ENCODE assay signal across 1 cellular context in the genomic region with DNA sequence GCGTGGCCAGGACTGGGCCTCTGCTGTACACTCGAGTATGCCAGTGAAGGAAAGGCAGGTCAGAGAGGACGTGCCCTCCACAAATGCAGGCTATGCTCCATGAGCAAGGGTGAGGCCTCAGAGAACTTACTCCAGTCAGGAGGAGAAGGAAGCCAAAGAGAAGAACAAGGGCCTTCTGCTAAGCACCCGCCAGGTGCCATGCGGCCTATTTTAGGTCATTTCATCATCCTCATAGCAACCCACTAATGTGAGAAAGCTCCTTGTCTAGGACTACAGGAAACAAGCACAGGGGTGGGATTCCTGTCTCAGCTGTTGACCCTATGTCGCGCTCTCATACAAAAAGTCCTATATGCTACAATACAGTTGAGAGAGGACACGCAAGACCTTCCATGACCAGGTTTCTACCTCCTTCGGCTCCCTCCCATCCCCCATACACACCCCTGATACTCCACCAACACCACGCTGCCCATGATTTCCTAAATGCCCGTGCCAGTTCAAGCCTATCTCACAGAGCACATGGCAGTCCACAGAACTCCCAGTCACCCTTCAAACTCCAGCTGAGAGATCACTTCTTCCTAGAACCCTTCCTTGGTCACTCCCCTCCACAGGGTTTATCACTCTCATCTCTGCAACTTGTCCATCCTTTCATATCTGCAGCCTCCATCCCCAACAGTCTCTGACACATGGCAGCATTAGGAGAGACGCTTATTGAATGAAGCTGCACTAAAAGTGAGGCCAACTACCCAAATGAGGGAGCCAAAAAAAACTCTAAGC.
TF ChIP-seq lines count a peak whose summit lies in the region.

No MANE protein-coding gene starts in this region.

TF ChIP-seq in K562, 482 proteins besides CTCF, POLR2A, EP300 and RAD21 (continued from another document and continues in another):
- TF ChIP-seq STAT5A (IDR thresholded peaks at IDR 0.05; ENCODE audit: borderline replicate concordance, low read length) (0 out of 2 replicates have a peak, but pooled peaks have one; percentile 33), TRIM28 (IDR thresholded peaks at IDR 0.05) (no peak), HSF4 (CRISPR knock-in tag; IDR thresholded peaks at IDR 0.05; ENCODE audit: borderline replicate concordance) (no peak), ZNF184 (CRISPR knock-in tag; IDR thresholded peaks at IDR 0.05) (no peak), NR2C2 (CRISPR knock-in tag; IDR thresholded peaks at IDR 0.05) (no peak), NR2C2 (tag; IDR thresholded peaks at IDR 0.05) (no peak), ERF (CRISPR knock-in tag; IDR thresholded peaks at IDR 0.05) (no peak), HIVEP1 (CRISPR knock-in tag; IDR thresholded peaks at IDR 0.05) (no peak), ZNF778 (CRISPR knock-in tag; IDR thresholded peaks at IDR 0.05) (no peak), THRAP3 (IDR thresholded peaks at IDR 0.05; ENCODE audit: borderline replicate concordance) (no peak), BRD9 (IDR thresholded peaks at IDR 0.05; ENCODE audit: low read depth, partially characterized antibody) (no peak), NCOR1 (IDR thresholded peaks at IDR 0.05) (peak; percentile 49; the same call in 1 of the 2 replicates), CHD1 (IDR thresholded peaks at IDR 0.05; ENCODE audit: low read length) (no peak), CEBPB (tag; IDR thresholded peaks at IDR 0.05) (no peak), RFX5 (IDR thresholded peaks at IDR 0.05; ENCODE audit: low read depth, low read length) (no peak), CBX2 (IDR thresholded peaks at IDR 0.05; ENCODE audit: insufficient read depth, low read length, poor library complexity, severe bottlenecking) (no peak), ZNF263 (CRISPR knock-in tag; IDR thresholded peaks at IDR 0.05; ENCODE audit: borderline replicate concordance) (no peak), TAF15 (IDR thresholded peaks at IDR 0.05; ENCODE audit: low read depth, low read length) (no peak), ZNF217 (CRISPR knock-in tag; IDR thresholded peaks at IDR 0.05) (no peak), DACH1 (IDR thresholded peaks at IDR 0.05; ENCODE audit: partially characterized antibody) (peak; percentile 54), STAG1 (CRISPR knock-in tag; IDR thresholded peaks at IDR 0.05; ENCODE audit: borderline replicate concordance) (no peak), KLF6 (CRISPR knock-in tag; IDR thresholded peaks at IDR 0.05; ENCODE audit: borderline replicate concordance) (no peak), MYC (IDR thresholded peaks at IDR 0.05; ENCODE audit: low read depth, low read length) (peak; percentile 67), MYC (CRISPR knock-in tag; IDR thresholded peaks at IDR 0.05; ENCODE audit: borderline replicate concordance, low read depth) (no peak), TSC22D4 (tag; IDR thresholded peaks at IDR 0.05) (no peak), ZNF75A (CRISPR knock-in tag; IDR thresholded peaks at IDR 0.05) (no peak), ZC3H8 (IDR thresholded peaks at IDR 0.05) (no peak), ZNF41 (CRISPR knock-in tag; conservative IDR thresholded peaks at IDR 0.05) (no peak), ADNP (tag; IDR thresholded peaks at IDR 0.05) (no peak), ZNF766 (CRISPR knock-in tag; conservative IDR thresholded peaks at IDR 0.05) (peak; percentile 65; the same call in 1 of the 2 replicates), ZNF146 (CRISPR knock-in tag; IDR thresholded peaks at IDR 0.05; ENCODE audit: unreplicated experiment) (no peak), TAF9B (IDR thresholded peaks at IDR 0.05; ENCODE audit: partially characterized antibody) (peak; percentile 59), ZFPM2 (CRISPR knock-in tag; IDR thresholded peaks at IDR 0.05) (no peak), ZNF143 (CRISPR knock-in tag; IDR thresholded peaks at IDR 0.05) (no peak), ZNF133 (CRISPR knock-in tag; IDR thresholded peaks at IDR 0.05) (no peak), ZNF212 (CRISPR knock-in tag; IDR thresholded peaks at IDR 0.05) (no peak), TFAM (CRISPR knock-in tag; conservative IDR thresholded peaks at IDR 0.05) (no peak), SRSF1 (IDR thresholded peaks at IDR 0.05; ENCODE audit: low read depth, low read length) (no peak), DMBX1 (CRISPR knock-in tag; IDR thresholded peaks at IDR 0.05; ENCODE audit: borderline replicate concordance) (no peak; the same call in 1 of the 2 replicates), EWSR1 (IDR thresholded peaks at IDR 0.05; ENCODE audit: borderline replicate concordance, low read depth, partially characterized antibody) (no peak)
- TF ChIP-seq, protein P1, sequence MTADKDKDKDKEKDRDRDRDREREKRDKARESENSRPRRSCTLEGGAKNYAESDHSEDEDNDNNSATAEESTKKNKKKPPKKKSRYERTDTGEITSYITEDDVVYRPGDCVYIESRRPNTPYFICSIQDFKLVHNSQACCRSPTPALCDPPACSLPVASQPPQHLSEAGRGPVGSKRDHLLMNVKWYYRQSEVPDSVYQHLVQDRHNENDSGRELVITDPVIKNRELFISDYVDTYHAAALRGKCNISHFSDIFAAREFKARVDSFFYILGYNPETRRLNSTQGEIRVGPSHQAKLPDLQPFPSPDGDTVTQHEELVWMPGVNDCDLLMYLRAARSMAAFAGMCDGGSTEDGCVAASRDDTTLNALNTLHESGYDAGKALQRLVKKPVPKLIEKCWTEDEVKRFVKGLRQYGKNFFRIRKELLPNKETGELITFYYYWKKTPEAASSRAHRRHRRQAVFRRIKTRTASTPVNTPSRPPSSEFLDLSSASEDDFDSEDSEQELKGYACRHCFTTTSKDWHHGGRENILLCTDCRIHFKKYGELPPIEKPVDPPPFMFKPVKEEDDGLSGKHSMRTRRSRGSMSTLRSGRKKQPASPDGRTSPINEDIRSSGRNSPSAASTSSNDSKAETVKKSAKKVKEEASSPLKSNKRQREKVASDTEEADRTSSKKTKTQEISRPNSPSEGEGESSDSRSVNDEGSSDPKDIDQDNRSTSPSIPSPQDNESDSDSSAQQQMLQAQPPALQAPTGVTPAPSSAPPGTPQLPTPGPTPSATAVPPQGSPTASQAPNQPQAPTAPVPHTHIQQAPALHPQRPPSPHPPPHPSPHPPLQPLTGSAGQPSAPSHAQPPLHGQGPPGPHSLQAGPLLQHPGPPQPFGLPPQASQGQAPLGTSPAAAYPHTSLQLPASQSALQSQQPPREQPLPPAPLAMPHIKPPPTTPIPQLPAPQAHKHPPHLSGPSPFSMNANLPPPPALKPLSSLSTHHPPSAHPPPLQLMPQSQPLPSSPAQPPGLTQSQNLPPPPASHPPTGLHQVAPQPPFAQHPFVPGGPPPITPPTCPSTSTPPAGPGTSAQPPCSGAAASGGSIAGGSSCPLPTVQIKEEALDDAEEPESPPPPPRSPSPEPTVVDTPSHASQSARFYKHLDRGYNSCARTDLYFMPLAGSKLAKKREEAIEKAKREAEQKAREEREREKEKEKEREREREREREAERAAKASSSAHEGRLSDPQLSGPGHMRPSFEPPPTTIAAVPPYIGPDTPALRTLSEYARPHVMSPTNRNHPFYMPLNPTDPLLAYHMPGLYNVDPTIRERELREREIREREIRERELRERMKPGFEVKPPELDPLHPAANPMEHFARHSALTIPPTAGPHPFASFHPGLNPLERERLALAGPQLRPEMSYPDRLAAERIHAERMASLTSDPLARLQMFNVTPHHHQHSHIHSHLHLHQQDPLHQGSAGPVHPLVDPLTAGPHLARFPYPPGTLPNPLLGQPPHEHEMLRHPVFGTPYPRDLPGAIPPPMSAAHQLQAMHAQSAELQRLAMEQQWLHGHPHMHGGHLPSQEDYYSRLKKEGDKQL (CRISPR knock-in tag; IDR thresholded peaks at IDR 0.05; ENCODE audit: borderline replicate concordance), result no peak
- TF ChIP-seq, protein P2, sequence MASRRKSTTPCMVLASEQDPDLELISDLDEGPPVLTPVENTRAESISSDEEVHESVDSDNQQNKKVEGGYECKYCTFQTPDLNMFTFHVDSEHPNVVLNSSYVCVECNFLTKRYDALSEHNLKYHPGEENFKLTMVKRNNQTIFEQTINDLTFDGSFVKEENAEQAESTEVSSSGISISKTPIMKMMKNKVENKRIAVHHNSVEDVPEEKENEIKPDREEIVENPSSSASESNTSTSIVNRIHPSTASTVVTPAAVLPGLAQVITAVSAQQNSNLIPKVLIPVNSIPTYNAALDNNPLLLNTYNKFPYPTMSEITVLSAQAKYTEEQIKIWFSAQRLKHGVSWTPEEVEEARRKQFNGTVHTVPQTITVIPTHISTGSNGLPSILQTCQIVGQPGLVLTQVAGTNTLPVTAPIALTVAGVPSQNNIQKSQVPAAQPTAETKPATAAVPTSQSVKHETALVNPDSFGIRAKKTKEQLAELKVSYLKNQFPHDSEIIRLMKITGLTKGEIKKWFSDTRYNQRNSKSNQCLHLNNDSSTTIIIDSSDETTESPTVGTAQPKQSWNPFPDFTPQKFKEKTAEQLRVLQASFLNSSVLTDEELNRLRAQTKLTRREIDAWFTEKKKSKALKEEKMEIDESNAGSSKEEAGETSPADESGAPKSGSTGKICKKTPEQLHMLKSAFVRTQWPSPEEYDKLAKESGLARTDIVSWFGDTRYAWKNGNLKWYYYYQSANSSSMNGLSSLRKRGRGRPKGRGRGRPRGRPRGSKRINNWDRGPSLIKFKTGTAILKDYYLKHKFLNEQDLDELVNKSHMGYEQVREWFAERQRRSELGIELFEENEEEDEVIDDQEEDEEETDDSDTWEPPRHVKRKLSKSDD (conservative IDR thresholded peaks at IDR 0.05; ENCODE audit: low read length), result no peak
- TF ChIP-seq, protein P3, sequence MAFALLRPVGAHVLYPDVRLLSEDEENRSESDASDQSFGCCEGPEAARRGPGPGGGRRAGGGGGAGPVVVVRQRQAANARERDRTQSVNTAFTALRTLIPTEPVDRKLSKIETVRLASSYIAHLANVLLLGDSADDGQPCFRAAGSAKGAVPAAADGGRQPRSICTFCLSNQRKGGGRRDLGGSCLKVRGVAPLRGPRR (CRISPR knock-in tag; IDR thresholded peaks at IDR 0.05), result no peak
- TF ChIP-seq, protein P4, sequence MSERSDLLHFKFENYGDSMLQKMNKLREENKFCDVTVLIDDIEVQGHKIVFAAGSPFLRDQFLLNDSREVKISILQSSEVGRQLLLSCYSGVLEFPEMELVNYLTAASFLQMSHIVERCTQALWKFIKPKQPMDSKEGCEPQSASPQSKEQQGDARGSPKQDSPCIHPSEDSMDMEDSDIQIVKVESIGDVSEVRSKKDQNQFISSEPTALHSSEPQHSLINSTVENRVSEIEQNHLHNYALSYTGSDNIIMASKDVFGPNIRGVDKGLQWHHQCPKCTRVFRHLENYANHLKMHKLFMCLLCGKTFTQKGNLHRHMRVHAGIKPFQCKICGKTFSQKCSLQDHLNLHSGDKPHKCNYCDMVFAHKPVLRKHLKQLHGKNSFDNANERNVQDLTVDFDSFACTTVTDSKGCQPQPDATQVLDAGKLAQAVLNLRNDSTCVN (CRISPR knock-in tag; IDR thresholded peaks at IDR 0.05), result 0 out of 2 replicates have a peak, but pooled peaks have one; percentile 74
- TF ChIP-seq, protein P5, sequence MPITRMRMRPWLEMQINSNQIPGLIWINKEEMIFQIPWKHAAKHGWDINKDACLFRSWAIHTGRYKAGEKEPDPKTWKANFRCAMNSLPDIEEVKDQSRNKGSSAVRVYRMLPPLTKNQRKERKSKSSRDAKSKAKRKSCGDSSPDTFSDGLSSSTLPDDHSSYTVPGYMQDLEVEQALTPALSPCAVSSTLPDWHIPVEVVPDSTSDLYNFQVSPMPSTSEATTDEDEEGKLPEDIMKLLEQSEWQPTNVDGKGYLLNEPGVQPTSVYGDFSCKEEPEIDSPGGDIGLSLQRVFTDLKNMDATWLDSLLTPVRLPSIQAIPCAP (CRISPR knock-in tag; IDR thresholded peaks at IDR 0.05; ENCODE audit: borderline replicate concordance), result no peak
- TF ChIP-seq, protein P6, sequence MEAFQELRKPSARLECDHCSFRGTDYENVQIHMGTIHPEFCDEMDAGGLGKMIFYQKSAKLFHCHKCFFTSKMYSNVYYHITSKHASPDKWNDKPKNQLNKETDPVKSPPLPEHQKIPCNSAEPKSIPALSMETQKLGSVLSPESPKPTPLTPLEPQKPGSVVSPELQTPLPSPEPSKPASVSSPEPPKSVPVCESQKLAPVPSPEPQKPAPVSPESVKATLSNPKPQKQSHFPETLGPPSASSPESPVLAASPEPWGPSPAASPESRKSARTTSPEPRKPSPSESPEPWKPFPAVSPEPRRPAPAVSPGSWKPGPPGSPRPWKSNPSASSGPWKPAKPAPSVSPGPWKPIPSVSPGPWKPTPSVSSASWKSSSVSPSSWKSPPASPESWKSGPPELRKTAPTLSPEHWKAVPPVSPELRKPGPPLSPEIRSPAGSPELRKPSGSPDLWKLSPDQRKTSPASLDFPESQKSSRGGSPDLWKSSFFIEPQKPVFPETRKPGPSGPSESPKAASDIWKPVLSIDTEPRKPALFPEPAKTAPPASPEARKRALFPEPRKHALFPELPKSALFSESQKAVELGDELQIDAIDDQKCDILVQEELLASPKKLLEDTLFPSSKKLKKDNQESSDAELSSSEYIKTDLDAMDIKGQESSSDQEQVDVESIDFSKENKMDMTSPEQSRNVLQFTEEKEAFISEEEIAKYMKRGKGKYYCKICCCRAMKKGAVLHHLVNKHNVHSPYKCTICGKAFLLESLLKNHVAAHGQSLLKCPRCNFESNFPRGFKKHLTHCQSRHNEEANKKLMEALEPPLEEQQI (IDR thresholded peaks at IDR 0.05), result no peak
- TF ChIP-seq, protein P7, sequence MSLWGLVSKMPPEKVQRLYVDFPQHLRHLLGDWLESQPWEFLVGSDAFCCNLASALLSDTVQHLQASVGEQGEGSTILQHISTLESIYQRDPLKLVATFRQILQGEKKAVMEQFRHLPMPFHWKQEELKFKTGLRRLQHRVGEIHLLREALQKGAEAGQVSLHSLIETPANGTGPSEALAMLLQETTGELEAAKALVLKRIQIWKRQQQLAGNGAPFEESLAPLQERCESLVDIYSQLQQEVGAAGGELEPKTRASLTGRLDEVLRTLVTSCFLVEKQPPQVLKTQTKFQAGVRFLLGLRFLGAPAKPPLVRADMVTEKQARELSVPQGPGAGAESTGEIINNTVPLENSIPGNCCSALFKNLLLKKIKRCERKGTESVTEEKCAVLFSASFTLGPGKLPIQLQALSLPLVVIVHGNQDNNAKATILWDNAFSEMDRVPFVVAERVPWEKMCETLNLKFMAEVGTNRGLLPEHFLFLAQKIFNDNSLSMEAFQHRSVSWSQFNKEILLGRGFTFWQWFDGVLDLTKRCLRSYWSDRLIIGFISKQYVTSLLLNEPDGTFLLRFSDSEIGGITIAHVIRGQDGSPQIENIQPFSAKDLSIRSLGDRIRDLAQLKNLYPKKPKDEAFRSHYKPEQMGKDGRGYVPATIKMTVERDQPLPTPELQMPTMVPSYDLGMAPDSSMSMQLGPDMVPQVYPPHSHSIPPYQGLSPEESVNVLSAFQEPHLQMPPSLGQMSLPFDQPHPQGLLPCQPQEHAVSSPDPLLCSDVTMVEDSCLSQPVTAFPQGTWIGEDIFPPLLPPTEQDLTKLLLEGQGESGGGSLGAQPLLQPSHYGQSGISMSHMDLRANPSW (CRISPR knock-in tag; IDR thresholded peaks at IDR 0.05), result no peak
- TF ChIP-seq, protein P8, sequence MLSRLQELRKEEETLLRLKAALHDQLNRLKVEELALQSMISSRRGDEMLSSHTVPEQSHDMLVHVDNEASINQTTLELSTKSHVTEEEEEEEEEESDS (CRISPR knock-in tag; IDR thresholded peaks at IDR 0.05), result no peak
